In genomic region chr3:10338164-10338470, GRCh38 we compare ENCODE assay signal across 24 cellular contexts. TPM values are rescaled to one million over a fixed set of nuclear protein-coding genes. Genes with fewer than 3 reads are reported as not detected.
DNase-seq lines count a peak whose midpoint lies in the region; ATAC-seq, FAIRE-seq and TF ChIP-seq lines count a peak whose summit lies in the region.
"Had no signal": no experiment of that assay in that cellular context is flagged by ENCODE, and none has a peak within 500 bp of the region (broad histone marks: within the 10 kb centered on the region; RNA-seq: fewer than 3 reads in every experiment).

No MANE protein-coding gene starts in this region.

- H3K27ac ChIP-seq in GM23338 (ENCODE audit: low read depth) (no peak overlapping the region), caudate nucleus (ENCODE audit: low read depth, low read length) (peak overlapping the region; percentile 33), heart right ventricle (no peak overlapping the region)
- H3K27ac ChIP-seq: RWPE1, SJCRH30 had no signal

- TF ChIP-seq CTCF in GM23338 (conservative IDR thresholded peaks at IDR 0.05; ENCODE audit: low read depth in 2 of 2): no peak
- no peak for TF ChIP-seq CTCF in neural crest cell (conservative IDR thresholded peaks at IDR 0.05)
- no peak for TF ChIP-seq CTCF in heart right ventricle (IDR thresholded peaks at IDR 0.05)

- no peaks in the 10 kb centered on the region for H3K9me3 ChIP-seq in heart right ventricle
- H3K9me3 ChIP-seq: MG63, SJCRH30 had no signal

- H3K4me1 Mint-ChIP-seq in GM23338 (peaks cover 7% of the 10 kb centered on the region; the same call in 2 of the 3 replicates), neural crest cell (peaks cover 12% of the 10 kb centered on the region)
- H3K4me1 Mint-ChIP-seq in stimulated activated memory B cell treated with anti-CD40 and anti-IgM and Interleukin-4, amounts not matched to agents 10 μg/mL and 1 μg/mL and 100 μg/mL, for 72 hours: peaks cover 25% of the 10 kb centered on the region

- 80 to 86% methylated on average over 14 to 16 of the region's 16 CpGs for WGBS in heart right ventricle, 2 donors

- H3K9me3 Mint-ChIP-seq in GM23338: no peaks in the 10 kb centered on the region
- no peaks in the 10 kb centered on the region for H3K9me3 Mint-ChIP-seq in neural crest cell
- H3K9me3 Mint-ChIP-seq in stimulated activated memory B cell treated with anti-CD40 and anti-IgM and Interleukin-4, amounts not matched to agents 10 μg/mL and 1 μg/mL and 100 μg/mL, for 72 hours: no peaks in the 10 kb centered on the region
- H3K9me3 Mint-ChIP-seq: CD4-positive, alpha-beta memory T cell; IgD-negative memory B cell had no signal

- H3K36me3 Mint-ChIP-seq in GM23338 (ENCODE audit: low read depth): no peaks in the 10 kb centered on the region; the same call in 2 of the 3 replicates
- no peaks in the 10 kb centered on the region for H3K36me3 Mint-ChIP-seq in neural crest cell (ENCODE audit: low read depth)
- H3K36me3 Mint-ChIP-seq in stimulated activated memory B cell treated with anti-CD40 and anti-IgM and Interleukin-4, amounts not matched to agents 10 μg/mL and 1 μg/mL and 100 μg/mL, for 72 hours: no peaks in the 10 kb centered on the region
- H3K36me3 Mint-ChIP-seq: CD4-positive, alpha-beta memory T cell; IgD-negative memory B cell had no signal

- no peaks in the 10 kb centered on the region for H3K27me3 Mint-ChIP-seq in GM23338 (ENCODE audit: insufficient read depth, low read depth, poor library complexity)
- H3K27me3 Mint-ChIP-seq in neural crest cell (ENCODE audit: low read depth): peaks cover 3% of the 10 kb centered on the region
- H3K27me3 Mint-ChIP-seq in stimulated activated memory B cell treated with anti-CD40 and anti-IgM and Interleukin-4, amounts not matched to agents 10 μg/mL and 1 μg/mL and 100 μg/mL, for 72 hours: no peaks in the 10 kb centered on the region

- H3K9me2 ChIP-seq in GM23338 (ENCODE audit: insufficient read depth): no peaks in the 10 kb centered on the region

- H3K4me3 Mint-ChIP-seq in GM23338: no peak overlapping the region
- H3K4me3 Mint-ChIP-seq in neural crest cell: no peak overlapping the region
- H3K4me3 Mint-ChIP-seq in stimulated activated memory B cell treated with anti-CD40 and anti-IgM and Interleukin-4, amounts not matched to agents 10 μg/mL and 1 μg/mL and 100 μg/mL, for 72 hours: no peak overlapping the region
- H3K4me3 Mint-ChIP-seq: IgD-negative memory B cell had no signal

- 0 out of 2 replicates have a peak overlapping the region, but pooled peaks have one; percentile 74 for H3K27ac Mint-ChIP-seq in GM23338
- peak overlapping the region; percentile 50 for H3K27ac Mint-ChIP-seq in neural crest cell (ENCODE audit: unreplicated experiment)
- peak overlapping the region; percentile 34 for H3K27ac Mint-ChIP-seq in stimulated activated memory B cell treated with anti-CD40 and anti-IgM and Interleukin-4, amounts not matched to agents 10 μg/mL and 1 μg/mL and 100 μg/mL, for 72 hours
- H3K27ac Mint-ChIP-seq: IgD-negative memory B cell had no signal

- H3K4me1 ChIP-seq in GM23338 (ENCODE audit: insufficient read depth) (no peaks in the 10 kb centered on the region), heart right ventricle (no peaks in the 10 kb centered on the region)
- H3K4me1 ChIP-seq: SJCRH30 had no signal

- no peaks in the 10 kb centered on the region for H4K20me1 ChIP-seq in GM23338 (replicated peaks; ENCODE audit: insufficient read depth)

- no peak for ATAC-seq in GM23338
- ATAC-seq in stimulated activated memory B cell treated with anti-CD40 and anti-IgM and Interleukin-4, amounts not matched to agents 10 μg/mL and 1 μg/mL and 100 μg/mL, for 72 hours: no peak
- ATAC-seq in HG03469 (IDR thresholded peaks at IDR 0.05; ENCODE audit: unreplicated experiment): no peak
- no peak for ATAC-seq in heart right ventricle
- ATAC-seq: GM12878, PC-3 had no signal

- DNase-seq in GM23338 (ENCODE audit: low spot score) (no peak), caudate nucleus (lab: John Stamatoyannopoulos, UW) (peak in 4 of 61 donors; percentile 16 to 37 (median 25)), neural crest cell (ENCODE audit: low read depth, low spot score) (no peak), RCC 7860 (ENCODE audit: low spot score) (no peak), heart right ventricle (no peak)
- DNase-seq: AML-193; Calu3; CD4-positive, alpha-beta memory T cell; EL; Karpas-422; MG63; NCI-H1048; NCI-H1436; NCI-H1930; NCI-H526; PC-3; SJCRH30 had no signal

- no peaks in the 10 kb centered on the region for H3F3A ChIP-seq in GM23338 (replicated peaks; ENCODE audit: low read depth)

- no peak for FAIRE-seq in RCC 7860 (lab: Jason Lieb, UNC)
- FAIRE-seq: GM12878, HTR-8/SVneo had no signal

- intact Hi-C loops in heart right ventricle (cut with DNase I): no loop called here

- H3K79me2 ChIP-seq in GM23338 (replicated peaks; ENCODE audit: insufficient read depth): no peaks in the 10 kb centered on the region

- no peaks in the 10 kb centered on the region for H3K36me3 ChIP-seq in GM23338 (ENCODE audit: insufficient read depth)
- no peaks in the 10 kb centered on the region for H3K36me3 ChIP-seq in heart right ventricle
- H3K36me3 ChIP-seq: MG63, SJCRH30 had no signal

- no peaks in the 10 kb centered on the region for H3K27me3 ChIP-seq in GM23338 (ENCODE audit: insufficient read depth)
- H3K27me3 ChIP-seq in heart right ventricle: peaks cover 0 to 4% (median 0%) of the 10 kb centered on the region in 7 donors
- H3K27me3 ChIP-seq: MG63 had no signal

- H3K4me2 ChIP-seq in GM23338: no peak overlapping the region

- no peak overlapping the region for H3K4me3 ChIP-seq in GM23338
- no peak overlapping the region for H3K4me3 ChIP-seq in heart right ventricle
- H3K4me3 ChIP-seq: GM12878, MG63, SJCRH30 had no signal

- no peak overlapping the region; the same call in 1 of the 2 replicates for H2AFZ ChIP-seq in GM23338

TF ChIP-seq in GM23338, 12 proteins besides CTCF, POLR2A, EP300 and RAD21 (continues in another document):
- TF ChIP-seq REST (IDR thresholded peaks at IDR 0.05; ENCODE audit: unreplicated experiment) (no peak), POLR2AphosphoS5 (IDR thresholded peaks at IDR 0.05; ENCODE audit: low read depth) (no peak), EZH2phosphoT487 (IDR thresholded peaks at IDR 0.05; ENCODE audit: unreplicated experiment) (no peak), EZH2 (IDR thresholded peaks at IDR 0.05; ENCODE audit: low read depth, unreplicated experiment) (no peak), CREB1 (CRISPR knock-in tag; IDR thresholded peaks at IDR 0.05; ENCODE audit: low read depth) (no peak), ZNF114 (CRISPR knock-in tag; IDR thresholded peaks at IDR 0.05) (no peak), ETS1 (IDR thresholded peaks at IDR 0.05) (no peak)

RNA-seq across cellular contexts. Expression of gene SEC13, which starts 17.2 kb away (rescaled TPM):
- total RNA-seq in GM23338 (2014; rRNA removed; shearing (Covaris generic)): 108 and 132 TPM in 2 replicates
- 106 and 109 TPM in 2 replicates for polyA plus RNA-seq in GM23338 (2016; fragmentation: Nextera tagmentation; extraction: Ambion mirVana)
- total RNA-seq in neural crest cell: 124 and 125 TPM in 2 replicates
- total RNA-seq in heart right ventricle: 10 to 100 TPM; 48.0 to 69.6 (median 52.4) TPM
- polyA plus RNA-seq in heart right ventricle: 100 to 1,000 TPM in 1 of 2 donors, 10 to 100 TPM in 1; 28.4 to 175 TPM

RNA-seq across cellular contexts. Expression of gene GHRL, which starts 45.4 kb away (rescaled TPM):
- not detected in 2 replicates for total RNA-seq in GM23338 (2014; rRNA removed; shearing (Covaris generic))
- 0.52 and 0.78 TPM in 2 replicates for polyA plus RNA-seq in GM23338 (2016; fragmentation: Nextera tagmentation; extraction: Ambion mirVana)
- 0.35 and 0.43 TPM in 2 replicates for total RNA-seq in neural crest cell
- total RNA-seq in heart right ventricle: 1 to 10 TPM in 1 of 10 donors, under 1 TPM in 6, not detected in 3; 0.32 to 1.0 (median 0.81) TPM
- polyA plus RNA-seq in heart right ventricle: under 1 TPM; 0.12 to 0.88 TPM
- total RNA-seq: H4, PC-3, SJCRH30 had no signal
